5 cellular contexts compared by ENCODE assay signal in genomic region chrX:102936972-102937371, GRCh38. TPM values are rescaled to one million over a fixed set of nuclear protein-coding genes. Genes with fewer than 3 reads are reported as not detected.
"Had no signal": no experiment of that assay in that cellular context is flagged by ENCODE, and none has a peak within 500 bp of the region (broad histone marks: within the 10 kb centered on the region; RNA-seq: fewer than 3 reads in every experiment).

TSS of gene RAB40AL (plus strand) at chrX:102937272. CDS start at chrX:102937319, 47 bp downstream.

RNA-seq across cellular contexts. Expression of gene RAB40AL, which starts in this region (rescaled TPM):
- total RNA-seq: activated CD4-positive, alpha-beta memory T cell treated with anti-CD3 and anti-CD28 coated beads for 36 hours; activated CD4-positive, alpha-beta T cell treated with anti-CD3 and anti-CD28 coated beads for 36 hours; activated CD8-positive, alpha-beta T cell treated with anti-CD3 and anti-CD28 coated beads for 36 hours; T-helper 1 cell treated with Interleukin-12 subunit alpha and Interleukin-12 subunit beta and Interleukin-4 antibody, amounts not matched to agents 30 ng/mL and 1 ng/mL, for 36 hours; T-helper 2 cell treated with Interferon-gamma antibody and Interleukin-4, amounts not matched to agents 100 ng/mL and 5 ng/mL, for 36 hours had no signal
